ENCODE assay signal across 9 cellular contexts in the genomic region with DNA sequence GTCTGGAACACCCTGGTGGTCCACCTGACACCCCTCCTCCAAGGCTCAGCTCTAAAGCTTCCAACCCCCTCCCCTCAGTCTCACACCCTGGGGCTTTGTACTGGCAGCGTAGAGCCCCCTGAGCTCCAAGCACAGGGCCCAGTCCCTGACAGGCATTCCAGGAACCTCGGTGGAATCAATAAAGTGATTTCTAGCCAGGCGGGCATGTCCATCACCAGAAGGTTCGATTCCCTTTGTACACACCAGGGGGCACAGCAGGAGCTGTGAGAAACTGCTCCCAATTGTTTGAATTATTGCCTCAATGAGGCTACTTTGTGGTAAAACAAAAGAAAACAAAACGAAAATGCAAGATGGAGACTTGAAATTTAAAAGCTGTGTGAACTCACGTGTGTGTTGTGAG. TPM values are rescaled to one million over a fixed set of nuclear protein-coding genes. Genes with fewer than 3 reads are reported as not detected.
DNase-seq lines count a peak whose midpoint lies in the region; ATAC-seq and TF ChIP-seq lines count a peak whose summit lies in the region.
"Had no signal": no experiment of that assay in that cellular context is flagged by ENCODE, and none has a peak within 500 bp of the region (broad histone marks: within the 10 kb centered on the region; RNA-seq: fewer than 3 reads in every experiment).

No MANE protein-coding gene starts in this region.

- TF ChIP-seq CTCF in HFF-Myc (IDR thresholded peaks at IDR 0.05; ENCODE audit: low read depth, low read length, missing control alignments), result peak; percentile 64
- TF ChIP-seq CTCF in osteocyte (IDR thresholded peaks at IDR 0.05), result peak; percentile 38

- no peaks in the 10 kb centered on the region for H3K9me3 Mint-ChIP-seq in osteocyte (ENCODE audit: unreplicated experiment)

- H3K36me3 Mint-ChIP-seq in osteocyte (ENCODE audit: unreplicated experiment), result no peaks in the 10 kb centered on the region

- no peaks in the 10 kb centered on the region for H3K4me1 Mint-ChIP-seq in osteocyte (ENCODE audit: unreplicated experiment)

- H3K4me3 Mint-ChIP-seq in osteocyte (ENCODE audit: unreplicated experiment), result no peak overlapping the region

- no peak for ATAC-seq in HG02970 (IDR thresholded peaks at IDR 0.05; ENCODE audit: low FRiP score, unreplicated experiment)
- ATAC-seq: Panc1 had no signal

- DNase-seq in COLO829 (ENCODE audit: low spot score) (peak; percentile 12), HFF-Myc (ENCODE audit: extremely low read depth, low read depth) (no peak), osteocyte (ENCODE audit: extremely low spot score, unreplicated experiment) (no peak), cortex of kidney (lab: John Stamatoyannopoulos, UW) (no peak), GM19240 (ENCODE audit: insufficient read length, low spot score) (no peak)
- DNase-seq in activated CD4-positive, alpha-beta T cell treated with anti-CD3 and anti-CD28 coated beads for 24 hours (ENCODE audit: low read depth in 2 of 2), result peak; percentile 19 to 32
- DNase-seq in effector CD8-positive, alpha-beta T cell (lab: John Stamatoyannopoulos, UW), result peak; percentile 19

- peaks cover 3% of the 10 kb centered on the region for H3K27me3 Mint-ChIP-seq in osteocyte (ENCODE audit: unreplicated experiment)

- no peak overlapping the region for H3K4me3 ChIP-seq in HFF-Myc (replicated peaks; ENCODE audit: low read depth, low read length)

- H3K27ac Mint-ChIP-seq in osteocyte (ENCODE audit: unreplicated experiment), result no peak overlapping the region

RNA-seq across cellular contexts. Expression of a gene that starts 51.8 kb away (rescaled TPM):
- total RNA-seq in osteocyte, result not detected in 2 replicates

Comparison
In these comparisons a context has a peak if more than half of its experiments do, and no peak if none do; other contexts are left out.
1. DNase-seq: peak in COLO829 (single experiment), activated CD4-positive, alpha-beta T cell treated with anti-CD3 and anti-CD28 coated beads for 24 hours (2 of 2) and effector CD8-positive, alpha-beta T cell (single experiment); none in HFF-Myc (single experiment), osteocyte (single experiment), cortex of kidney (single experiment) and GM19240 (single experiment).